In genomic region chr18:7488571-7488970, GRCh38 we compare ENCODE assay signal across 1 cellular context.
TF ChIP-seq lines count a peak whose summit lies in the region.

No MANE protein-coding gene starts in this region.

TF ChIP-seq in HepG2, 621 proteins besides CTCF, POLR2A, EP300 and RAD21 (continued from another document):
- TF ChIP-seq ZNF574 (CRISPR knock-in tag; IDR thresholded peaks at IDR 0.05), result no peak
- TF ChIP-seq HIC2 (CRISPR knock-in tag; IDR thresholded peaks at IDR 0.05; ENCODE audit: low read depth), result no peak
- TF ChIP-seq ZNF225 (CRISPR knock-in tag; IDR thresholded peaks at IDR 0.05), result no peak
- TF ChIP-seq MAX (IDR thresholded peaks at IDR 0.05), result no peak
- no peak for TF ChIP-seq EZH2 (conservative IDR thresholded peaks at IDR 0.05; ENCODE audit: low read depth, low read length)
